Comparison of ENCODE assay signal across 2 cellular contexts in the genomic region with DNA sequence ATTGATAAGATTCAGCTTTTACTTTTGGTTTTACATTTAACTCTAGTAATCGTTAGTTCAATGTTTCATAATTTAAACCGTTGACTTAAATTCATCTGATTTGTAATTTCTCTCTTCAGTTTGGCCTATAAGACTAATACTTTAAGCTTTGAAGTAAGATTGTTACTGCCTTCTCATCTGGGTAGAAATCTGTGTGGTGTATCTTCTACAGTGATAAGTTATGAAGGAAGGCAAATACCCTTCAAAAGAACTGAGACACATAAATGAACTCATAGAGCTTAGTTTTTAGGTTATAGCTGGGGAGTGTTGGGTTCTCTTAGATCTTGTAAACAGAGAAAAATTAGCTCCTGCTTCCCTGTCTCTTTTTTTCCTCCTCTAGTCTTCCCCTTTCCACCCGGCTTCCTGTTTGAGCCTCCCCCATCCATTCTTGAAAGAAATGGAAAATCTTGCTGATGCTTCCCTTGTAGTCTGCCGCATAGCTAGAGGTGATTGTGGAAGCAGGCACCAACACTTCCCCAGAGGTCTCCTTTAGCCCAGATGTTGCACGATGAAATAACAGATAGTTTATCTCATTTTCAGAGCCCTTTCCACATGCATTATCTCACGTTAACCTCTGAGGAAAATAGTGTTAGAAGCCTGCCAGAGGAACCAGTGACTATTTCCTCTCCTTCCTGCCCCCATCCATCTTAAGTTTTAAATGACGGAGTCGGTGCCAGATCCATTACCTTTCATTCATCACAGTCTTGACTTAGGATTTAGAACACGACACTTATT.
A peak's percentile ranks its signal among the peaks of the same experiment; 100 is the strongest.
TF ChIP-seq lines count a peak whose summit lies in the region.

No MANE protein-coding gene starts in this region.

TF ChIP-seq in IMR-90, 13 proteins besides CTCF, POLR2A, EP300 and RAD21:
- TF ChIP-seq CHD1 (IDR thresholded peaks at IDR 0.05; ENCODE audit: low read depth, low read length) = no peak
- no peak for TF ChIP-seq RCOR1 (IDR thresholded peaks at IDR 0.05; ENCODE audit: insufficient replicate concordance, low read length)
- no peak for TF ChIP-seq NFE2L2 (IDR thresholded peaks at IDR 0.05; ENCODE audit: low read depth, low read length)
- no peak for TF ChIP-seq MAFK (IDR thresholded peaks at IDR 0.05; ENCODE audit: low read depth, low read length)
- TF ChIP-seq SMC3 (IDR thresholded peaks at IDR 0.05; ENCODE audit: low read depth, low read length) = no peak
- TF ChIP-seq MXI1 (IDR thresholded peaks at IDR 0.05; ENCODE audit: borderline replicate concordance, low read depth, low read length) = no peak
- no peak for TF ChIP-seq FOS (IDR thresholded peaks at IDR 0.05; ENCODE audit: low read depth, low read length)
- TF ChIP-seq, protein P1, sequence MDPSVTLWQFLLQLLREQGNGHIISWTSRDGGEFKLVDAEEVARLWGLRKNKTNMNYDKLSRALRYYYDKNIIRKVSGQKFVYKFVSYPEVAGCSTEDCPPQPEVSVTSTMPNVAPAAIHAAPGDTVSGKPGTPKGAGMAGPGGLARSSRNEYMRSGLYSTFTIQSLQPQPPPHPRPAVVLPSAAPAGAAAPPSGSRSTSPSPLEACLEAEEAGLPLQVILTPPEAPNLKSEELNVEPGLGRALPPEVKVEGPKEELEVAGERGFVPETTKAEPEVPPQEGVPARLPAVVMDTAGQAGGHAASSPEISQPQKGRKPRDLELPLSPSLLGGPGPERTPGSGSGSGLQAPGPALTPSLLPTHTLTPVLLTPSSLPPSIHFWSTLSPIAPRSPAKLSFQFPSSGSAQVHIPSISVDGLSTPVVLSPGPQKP (IDR thresholded peaks at IDR 0.05; ENCODE audit: borderline replicate concordance, low read depth, low read length) = no peak
- no peak for TF ChIP-seq CEBPB (IDR thresholded peaks at IDR 0.05; ENCODE audit: low read depth, low read length)
- TF ChIP-seq, protein P2, sequence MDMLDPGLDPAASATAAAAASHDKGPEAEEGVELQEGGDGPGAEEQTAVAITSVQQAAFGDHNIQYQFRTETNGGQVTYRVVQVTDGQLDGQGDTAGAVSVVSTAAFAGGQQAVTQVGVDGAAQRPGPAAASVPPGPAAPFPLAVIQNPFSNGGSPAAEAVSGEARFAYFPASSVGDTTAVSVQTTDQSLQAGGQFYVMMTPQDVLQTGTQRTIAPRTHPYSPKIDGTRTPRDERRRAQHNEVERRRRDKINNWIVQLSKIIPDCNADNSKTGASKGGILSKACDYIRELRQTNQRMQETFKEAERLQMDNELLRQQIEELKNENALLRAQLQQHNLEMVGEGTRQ (IDR thresholded peaks at IDR 0.05; ENCODE audit: low read depth, low read length) = no peak
- TF ChIP-seq BHLHE40 (IDR thresholded peaks at IDR 0.05; ENCODE audit: low read depth, low read length) = no peak
- no peak for TF ChIP-seq RFX5 (IDR thresholded peaks at IDR 0.05; ENCODE audit: low read depth, low read length)

TF ChIP-seq in K562, 482 proteins besides CTCF, POLR2A, EP300 and RAD21:
- peak; percentile 34 to 49; a peak in 2 of 4 replicates for TF ChIP-seq TRIM24 (IDR thresholded peaks at IDR 0.05)
- TF ChIP-seq TEAD4 (IDR thresholded peaks at IDR 0.05; ENCODE audit: low read length) = peak; percentile 81
- TF ChIP-seq TEAD4 (CRISPR knock-in tag; IDR thresholded peaks at IDR 0.05; ENCODE audit: borderline replicate concordance) = no peak
- peak; percentile 75 for TF ChIP-seq CBFA2T2 (conservative IDR thresholded peaks at IDR 0.05)
- TF ChIP-seq DPF2 (IDR thresholded peaks at IDR 0.05) = peak; percentile 46; the same call in 1 of the 2 replicates
- TF ChIP-seq GATA2 (CRISPR knock-in tag; IDR thresholded peaks at IDR 0.05) = peak; percentile 26; the same call in 1 of the 2 replicates
- TF ChIP-seq HNRNPL (IDR thresholded peaks at IDR 0.05; ENCODE audit: low read depth, low read length) = no peak
- TF ChIP-seq RBFOX2 (IDR thresholded peaks at IDR 0.05; ENCODE audit: low read depth, low read length) = no peak
- TF ChIP-seq THRAP3 (IDR thresholded peaks at IDR 0.05; ENCODE audit: borderline replicate concordance) = no peak
- no peak for TF ChIP-seq ESRRA (IDR thresholded peaks at IDR 0.05; ENCODE audit: borderline replicate concordance, low read depth)
- peak; percentile 41; the same call in 1 of the 2 replicates for TF ChIP-seq CTBP1 (IDR thresholded peaks at IDR 0.05; ENCODE audit: borderline replicate concordance)
- TF ChIP-seq SUPT5H (IDR thresholded peaks at IDR 0.05) = no peak
- no peak for TF ChIP-seq MYBL2 (IDR thresholded peaks at IDR 0.05; ENCODE audit: low read depth)
- no peak for TF ChIP-seq MYBL2 (CRISPR knock-in tag; IDR thresholded peaks at IDR 0.05; ENCODE audit: borderline replicate concordance)
- peak; percentile 49; the same call in 1 of the 2 replicates for TF ChIP-seq POLR2AphosphoS5 (IDR thresholded peaks at IDR 0.05; ENCODE audit: control insufficient read depth, insufficient read depth, low read depth, low read length)
- TF ChIP-seq ARID1B (IDR thresholded peaks at IDR 0.05) = peak; percentile 75
- TF ChIP-seq ZNF124 (CRISPR knock-in tag; IDR thresholded peaks at IDR 0.05) = no peak
- TF ChIP-seq, protein P3, sequence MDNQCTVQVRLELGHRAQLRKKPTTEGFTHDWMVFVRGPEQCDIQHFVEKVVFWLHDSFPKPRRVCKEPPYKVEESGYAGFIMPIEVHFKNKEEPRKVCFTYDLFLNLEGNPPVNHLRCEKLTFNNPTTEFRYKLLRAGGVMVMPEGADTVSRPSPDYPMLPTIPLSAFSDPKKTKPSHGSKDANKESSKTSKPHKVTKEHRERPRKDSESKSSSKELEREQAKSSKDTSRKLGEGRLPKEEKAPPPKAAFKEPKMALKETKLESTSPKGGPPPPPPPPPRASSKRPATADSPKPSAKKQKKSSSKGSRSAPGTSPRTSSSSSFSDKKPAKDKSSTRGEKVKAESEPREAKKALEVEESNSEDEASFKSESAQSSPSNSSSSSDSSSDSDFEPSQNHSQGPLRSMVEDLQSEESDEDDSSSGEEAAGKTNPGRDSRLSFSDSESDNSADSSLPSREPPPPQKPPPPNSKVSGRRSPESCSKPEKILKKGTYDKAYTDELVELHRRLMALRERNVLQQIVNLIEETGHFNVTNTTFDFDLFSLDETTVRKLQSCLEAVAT (IDR thresholded peaks at IDR 0.05) = no peak
- peak; percentile 68 for TF ChIP-seq TAL1 (IDR thresholded peaks at IDR 0.05)
- no peak for TF ChIP-seq ZBTB8A (IDR thresholded peaks at IDR 0.05; ENCODE audit: partially characterized antibody)
- TF ChIP-seq KLF16 (IDR thresholded peaks at IDR 0.05) = 0 out of 2 replicates have a peak, but pooled peaks have one; percentile 30
- TF ChIP-seq NFIC (IDR thresholded peaks at IDR 0.05) = peak; percentile 40; the same call in 1 of the 2 replicates
- peak; percentile 39; the same call in 1 of the 2 replicates for TF ChIP-seq STAT5A (IDR thresholded peaks at IDR 0.05; ENCODE audit: borderline replicate concordance, low read length)
- 0 out of 2 replicates have a peak, but pooled peaks have one; percentile 11 for TF ChIP-seq SOX6 (IDR thresholded peaks at IDR 0.05)
- no peak for TF ChIP-seq YBX1 (IDR thresholded peaks at IDR 0.05)
- TF ChIP-seq, protein P4, sequence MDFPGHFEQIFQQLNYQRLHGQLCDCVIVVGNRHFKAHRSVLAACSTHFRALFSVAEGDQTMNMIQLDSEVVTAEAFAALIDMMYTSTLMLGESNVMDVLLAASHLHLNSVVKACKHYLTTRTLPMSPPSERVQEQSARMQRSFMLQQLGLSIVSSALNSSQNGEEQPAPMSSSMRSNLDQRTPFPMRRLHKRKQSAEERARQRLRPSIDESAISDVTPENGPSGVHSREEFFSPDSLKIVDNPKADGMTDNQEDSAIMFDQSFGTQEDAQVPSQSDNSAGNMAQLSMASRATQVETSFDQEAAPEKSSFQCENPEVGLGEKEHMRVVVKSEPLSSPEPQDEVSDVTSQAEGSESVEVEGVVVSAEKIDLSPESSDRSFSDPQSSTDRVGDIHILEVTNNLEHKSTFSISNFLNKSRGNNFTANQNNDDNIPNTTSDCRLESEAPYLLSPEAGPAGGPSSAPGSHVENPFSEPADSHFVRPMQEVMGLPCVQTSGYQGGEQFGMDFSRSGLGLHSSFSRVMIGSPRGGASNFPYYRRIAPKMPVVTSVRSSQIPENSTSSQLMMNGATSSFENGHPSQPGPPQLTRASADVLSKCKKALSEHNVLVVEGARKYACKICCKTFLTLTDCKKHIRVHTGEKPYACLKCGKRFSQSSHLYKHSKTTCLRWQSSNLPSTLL (IDR thresholded peaks at IDR 0.05) = no peak
- 0 out of 2 replicates have a peak, but pooled peaks have one; percentile 38 for TF ChIP-seq SMARCA4 (IDR thresholded peaks at IDR 0.05)
- TF ChIP-seq CBFA2T3 (IDR thresholded peaks at IDR 0.05) = peak; percentile 83
- TF ChIP-seq GATAD2B (IDR thresholded peaks at IDR 0.05; ENCODE audit: borderline replicate concordance) = no peak
- TF ChIP-seq NCOR1 (IDR thresholded peaks at IDR 0.05) = peak; percentile 43; the same call in 1 of the 2 replicates
- TF ChIP-seq TCF3 (CRISPR knock-in tag; IDR thresholded peaks at IDR 0.05) = peak; percentile 73
- TF ChIP-seq STAT5B (CRISPR knock-in tag; IDR thresholded peaks at IDR 0.05) = no peak
- 0 out of 2 replicates have a peak, but pooled peaks have one; percentile 41 for TF ChIP-seq FOXM1 (IDR thresholded peaks at IDR 0.05; ENCODE audit: low read depth)
- no peak for TF ChIP-seq FOXM1 (CRISPR knock-in tag; IDR thresholded peaks at IDR 0.05; ENCODE audit: low read depth)
- TF ChIP-seq, protein P5, sequence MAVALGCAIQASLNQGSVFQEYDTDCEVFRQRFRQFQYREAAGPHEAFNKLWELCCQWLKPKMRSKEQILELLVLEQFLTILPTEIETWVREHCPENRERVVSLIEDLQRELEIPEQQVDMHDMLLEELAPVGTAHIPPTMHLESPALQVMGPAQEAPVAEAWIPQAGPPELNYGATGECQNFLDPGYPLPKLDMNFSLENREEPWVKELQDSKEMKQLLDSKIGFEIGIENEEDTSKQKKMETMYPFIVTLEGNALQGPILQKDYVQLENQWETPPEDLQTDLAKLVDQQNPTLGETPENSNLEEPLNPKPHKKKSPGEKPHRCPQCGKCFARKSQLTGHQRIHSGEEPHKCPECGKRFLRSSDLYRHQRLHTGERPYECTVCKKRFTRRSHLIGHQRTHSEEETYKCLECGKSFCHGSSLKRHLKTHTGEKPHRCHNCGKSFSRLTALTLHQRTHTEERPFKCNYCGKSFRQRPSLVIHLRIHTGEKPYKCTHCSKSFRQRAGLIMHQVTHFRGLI (CRISPR knock-in tag; IDR thresholded peaks at IDR 0.05) = no peak
- peak in 1 of 2 experiments; percentile 52; a peak in 1 of 4 replicates for TF ChIP-seq ETV6 (IDR thresholded peaks at IDR 0.05; ENCODE audit: borderline replicate concordance in 1 of 2, low read depth in 2 of 2, low read length in 1 of 2)
- no peak for TF ChIP-seq ETV6 (CRISPR knock-in tag; IDR thresholded peaks at IDR 0.05; ENCODE audit: borderline replicate concordance)
- peak; percentile 10 for TF ChIP-seq MEIS2 (IDR thresholded peaks at IDR 0.05; ENCODE audit: partially characterized antibody)
TF ChIP-seq in K562: peak in this region for 20.
